In the genomic region with DNA sequence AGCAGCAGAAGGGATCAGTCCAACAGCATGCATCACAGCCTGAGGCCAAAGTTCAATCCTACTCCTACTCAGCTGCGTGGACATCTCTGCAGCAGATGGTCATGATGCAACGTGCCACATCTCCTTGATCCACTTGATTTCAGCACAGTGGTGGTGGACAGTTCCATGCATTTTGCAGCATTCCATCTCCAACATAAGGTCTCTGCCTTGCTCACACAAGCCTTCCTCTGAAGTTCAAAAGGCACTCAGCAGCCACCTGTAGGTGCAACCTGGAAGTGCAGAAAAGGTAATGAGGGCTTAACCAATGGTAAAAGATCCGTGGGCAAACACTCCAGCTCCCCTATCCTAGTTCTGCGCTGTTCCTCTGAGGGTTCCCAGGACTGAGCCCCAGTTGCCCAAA, we compare ENCODE assay signal across 1 cellular context.
A peak's percentile ranks its signal among the peaks of the same experiment; 100 is the strongest.
TF ChIP-seq lines count a peak whose summit lies in the region.

No MANE protein-coding gene starts in this region.

TF ChIP-seq in SK-N-SH treated with all-trans-retinoic acid at 6 μM for 48 hours, 23 proteins besides CTCF, POLR2A, EP300 and RAD21 (continued from another document):
- TF ChIP-seq, protein P1, sequence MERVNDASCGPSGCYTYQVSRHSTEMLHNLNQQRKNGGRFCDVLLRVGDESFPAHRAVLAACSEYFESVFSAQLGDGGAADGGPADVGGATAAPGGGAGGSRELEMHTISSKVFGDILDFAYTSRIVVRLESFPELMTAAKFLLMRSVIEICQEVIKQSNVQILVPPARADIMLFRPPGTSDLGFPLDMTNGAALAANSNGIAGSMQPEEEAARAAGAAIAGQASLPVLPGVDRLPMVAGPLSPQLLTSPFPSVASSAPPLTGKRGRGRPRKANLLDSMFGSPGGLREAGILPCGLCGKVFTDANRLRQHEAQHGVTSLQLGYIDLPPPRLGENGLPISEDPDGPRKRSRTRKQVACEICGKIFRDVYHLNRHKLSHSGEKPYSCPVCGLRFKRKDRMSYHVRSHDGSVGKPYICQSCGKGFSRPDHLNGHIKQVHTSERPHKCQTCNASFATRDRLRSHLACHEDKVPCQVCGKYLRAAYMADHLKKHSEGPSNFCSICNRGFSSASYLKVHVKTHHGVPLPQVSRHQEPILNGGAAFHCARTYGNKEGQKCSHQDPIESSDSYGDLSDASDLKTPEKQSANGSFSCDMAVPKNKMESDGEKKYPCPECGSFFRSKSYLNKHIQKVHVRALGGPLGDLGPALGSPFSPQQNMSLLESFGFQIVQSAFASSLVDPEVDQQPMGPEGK (CRISPR knock-in tag; IDR thresholded peaks at IDR 0.05; ENCODE audit: borderline replicate concordance), result no peak
- no peak; the same call in 1 of the 2 replicates for TF ChIP-seq ZNF8 (CRISPR knock-in tag; IDR thresholded peaks at IDR 0.05)
- no peak for TF ChIP-seq ESRRG (CRISPR knock-in tag; IDR thresholded peaks at IDR 0.05)
- peak; percentile 92 for TF ChIP-seq CSDC2 (CRISPR knock-in tag; IDR thresholded peaks at IDR 0.05)
- TF ChIP-seq, protein P2, sequence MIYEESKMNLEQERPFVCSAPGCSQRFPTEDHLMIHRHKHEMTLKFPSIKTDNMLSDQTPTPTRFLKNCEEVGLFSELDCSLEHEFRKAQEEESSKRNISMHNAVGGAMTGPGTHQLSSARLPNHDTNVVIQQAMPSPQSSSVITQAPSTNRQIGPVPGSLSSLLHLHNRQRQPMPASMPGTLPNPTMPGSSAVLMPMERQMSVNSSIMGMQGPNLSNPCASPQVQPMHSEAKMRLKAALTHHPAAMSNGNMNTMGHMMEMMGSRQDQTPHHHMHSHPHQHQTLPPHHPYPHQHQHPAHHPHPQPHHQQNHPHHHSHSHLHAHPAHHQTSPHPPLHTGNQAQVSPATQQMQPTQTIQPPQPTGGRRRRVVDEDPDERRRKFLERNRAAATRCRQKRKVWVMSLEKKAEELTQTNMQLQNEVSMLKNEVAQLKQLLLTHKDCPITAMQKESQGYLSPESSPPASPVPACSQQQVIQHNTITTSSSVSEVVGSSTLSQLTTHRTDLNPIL (CRISPR knock-in tag; IDR thresholded peaks at IDR 0.05; ENCODE audit: low read depth), result no peak
- TF ChIP-seq GLIS3 (CRISPR knock-in tag; IDR thresholded peaks at IDR 0.05), result no peak
- TF ChIP-seq ZNF70 (CRISPR knock-in tag; IDR thresholded peaks at IDR 0.05), result no peak
